ENCODE assay signal across 13 cellular contexts in genomic region chr12:67646775-67647174, GRCh38. TPM values are rescaled to one million over a fixed set of nuclear protein-coding genes. Genes with fewer than 3 reads are reported as not detected.
DNase-seq lines count a peak whose midpoint lies in the region; ATAC-seq and TF ChIP-seq lines count a peak whose summit lies in the region.
"Had no signal": no experiment of that assay in that cellular context is flagged by ENCODE, and none has a peak within 500 bp of the region (broad histone marks: within the 10 kb centered on the region; RNA-seq: fewer than 3 reads in every experiment).

No MANE protein-coding gene starts in this region.

- H3K4me1 ChIP-seq in SJCRH30 (peaks cover 26% of the 10 kb centered on the region), skeletal muscle tissue (ENCODE audit: control insufficient read depth in 3 of 3, insufficient read depth in 3 of 3, low read length in 3 of 3) (peaks cover 11 to 18% (median 15%) of the 10 kb centered on the region in 3 donors)

- H3K4me3 ChIP-seq in SJCRH30 (peak overlapping the region; percentile 100), skeletal muscle tissue (ENCODE audit: low read length in 3 of 3) (no peak overlapping the region)

- H3K36me3 ChIP-seq in SJCRH30 (peaks cover 11% of the 10 kb centered on the region), skeletal muscle tissue (ENCODE audit: control insufficient read depth in 3 of 3, insufficient read depth in 3 of 3, low read length in 3 of 3) (peaks cover 0 to 9% (median 4%) of the 10 kb centered on the region in 3 donors)
- H3K36me3 ChIP-seq: neutrophil, spleen had no signal

- H3K9ac ChIP-seq in skeletal muscle tissue (ENCODE audit: low read depth in 1 of 3, low read length in 3 of 3) = no peak overlapping the region

- no peaks in the 10 kb centered on the region for H3K27me3 Mint-ChIP-seq in activated T-cell treated with anti-CD3 and anti-CD28 coated beads, Interleukin-2, amount 50 U/mL, for 4 hours (ENCODE audit: low read depth)
- H3K27me3 Mint-ChIP-seq in immature natural killer cell (ENCODE audit: low read depth in 3 of 3) = peaks cover 10 to 22% (median 15%) of the 10 kb centered on the region in 3 donors

- peaks cover 29% of the 10 kb centered on the region for H3K4me1 Mint-ChIP-seq in activated T-cell treated with anti-CD3 and anti-CD28 coated beads, Interleukin-2, amount 50 U/mL, for 4 hours (ENCODE audit: low read depth)
- H3K4me1 Mint-ChIP-seq in immature natural killer cell = peaks cover 32 to 33% of the 10 kb centered on the region in 2 donors

- H3K9me3 ChIP-seq in SJCRH30 (replicated peaks) (no peaks in the 10 kb centered on the region), skeletal muscle tissue (ENCODE audit: control insufficient read depth in 3 of 3, low read length in 3 of 3) (no peaks in the 10 kb centered on the region)
- H3K9me3 ChIP-seq: neutrophil, spleen had no signal

- peak overlapping the region; percentile 96 for H3K27ac ChIP-seq in SJCRH30
- H3K27ac ChIP-seq in skeletal muscle tissue (ENCODE audit: low read depth, low read length) = peak overlapping the region; percentile 100
- H3K27ac ChIP-seq: HL-60, neutrophil had no signal

- H3K27ac Mint-ChIP-seq in immature natural killer cell = peak overlapping the region; percentile 63 to 97 (median 88)

- no peaks in the 10 kb centered on the region for H3K27me3 ChIP-seq in SJCRH30
- no peaks in the 10 kb centered on the region for H3K27me3 ChIP-seq in skeletal muscle tissue (ENCODE audit: control insufficient read depth in 3 of 3, insufficient read depth in 3 of 3, low read length in 3 of 3)
- H3K27me3 ChIP-seq: spleen had no signal

- no peaks in the 10 kb centered on the region for H3K36me3 Mint-ChIP-seq in activated T-cell treated with anti-CD3 and anti-CD28 coated beads, Interleukin-2, amount 50 U/mL, for 4 hours (ENCODE audit: insufficient read depth)
- H3K36me3 Mint-ChIP-seq in immature natural killer cell = peaks cover 0 to 4% (median 4%) of the 10 kb centered on the region in 3 donors

- in situ Hi-C loops in GM13976 (cut with MboI; ENCODE audit: low sequenced_read_pairs, unreplicated experiment) = no loop called here

- no peak for TF ChIP-seq CTCF in GM13976 (IDR thresholded peaks at IDR 0.05; ENCODE audit: borderline replicate concordance, control extremely low read depth, extremely low read depth, insufficient read depth, missing control alignments)

- H3K4me3 Mint-ChIP-seq in activated T-cell treated with anti-CD3 and anti-CD28 coated beads, Interleukin-2, amount 50 U/mL, for 4 hours = peak overlapping the region; percentile 86
- peak overlapping the region; percentile 88 to 98 (median 96) for H3K4me3 Mint-ChIP-seq in immature natural killer cell

- DNase-seq in activated T-cell treated with anti-CD3 and anti-CD28 coated beads, Interleukin-2, amount 50 U/mL, for 4 hours = no peak
- no peak for DNase-seq in activated T-cell treated with anti-CD3 and anti-CD28 coated beads, Interleukin-2, amount 50 U/mL, for 48 hours
- DNase-seq in SJCRH30 (no peak), immature natural killer cell (no peak), globus pallidus (ENCODE audit: low spot score) (no peak), GM13976 (ENCODE audit: low spot score) (no peak)
- DNase-seq: Kasumi-1, left cardiac atrium had no signal

- no peak for ATAC-seq in activated T-cell treated with anti-CD3 and anti-CD28 coated beads, Interleukin-2, amount 50 U/mL, for 4 hours
- ATAC-seq in GM18520 (IDR thresholded peaks at IDR 0.05; ENCODE audit: unreplicated experiment) = no peak

- H3K9me3 Mint-ChIP-seq in activated T-cell treated with anti-CD3 and anti-CD28 coated beads, Interleukin-2, amount 50 U/mL, for 4 hours = no peaks in the 10 kb centered on the region
- no peaks in the 10 kb centered on the region for H3K9me3 Mint-ChIP-seq in immature natural killer cell

RNA-seq across cellular contexts. Expression of gene DYRK2, which starts 1.8 kb away (rescaled TPM):
- 10 to 100 TPM; 37.6 to 46.5 (median 40.3) TPM for total RNA-seq in activated T-cell treated with anti-CD3 and anti-CD28 coated beads, Interleukin-2, amount 50 U/mL, for 4 hours
- 51.6 and 58.2 TPM in 2 replicates for total RNA-seq in SJCRH30 (2014; rRNA removed; shearing (Covaris generic))
- 10 to 100 TPM; 30.4 to 82.4 (median 45.1) TPM for polyA plus RNA-seq in immature natural killer cell
- 47.0 TPM for total RNA-seq in skeletal muscle tissue
